In genomic region chrX:139850968-139851367, GRCh38 we compare ENCODE assay signal across 24 cellular contexts.
DNase-seq lines count a peak whose midpoint lies in the region; FAIRE-seq and TF ChIP-seq lines count a peak whose summit lies in the region.
"Had no signal": no experiment of that assay in that cellular context is flagged by ENCODE, and none has a peak within 500 bp of the region (broad histone marks: within the 10 kb centered on the region; RNA-seq: fewer than 3 reads in every experiment).

No MANE protein-coding gene starts in this region.

- TF ChIP-seq POLR2A in H1 (IDR thresholded peaks at IDR 0.05; ENCODE audit: control extremely low read depth in 1 of 2, low read depth in 2 of 2, low read length in 2 of 2) (no peak), GM12891 (IDR thresholded peaks at IDR 0.05; ENCODE audit: low read depth, low read length) (no peak)

- H3K23ac ChIP-seq in H1 (ENCODE audit: insufficient read length) (no peak overlapping the region), neuronal stem cell (ENCODE audit: low read depth, low read length, poor library complexity) (no peak overlapping the region)

- H4K8ac ChIP-seq in H1 (ENCODE audit: extremely low read depth, insufficient read depth, low read length) (no peak overlapping the region), neuronal stem cell (ENCODE audit: low read depth, low read length) (no peak overlapping the region)

- H3K79me2 ChIP-seq in H1 (ENCODE audit: control insufficient read depth in 1 of 2, insufficient read depth in 2 of 2, low read length in 2 of 2): peaks cover 0 to 14% of the 10 kb centered on the region in 2 experiments; a peak in 1 of 4 replicates

- H2BK120ac ChIP-seq in H1 (replicated peaks; ENCODE audit: low read depth, low read length) (no peak overlapping the region), neuronal stem cell (ENCODE audit: low read depth, low read length) (no peak overlapping the region)

- H3K27me3 ChIP-seq in HUES6 (ENCODE audit: control insufficient read depth, insufficient read depth, low read length): no peaks in the 10 kb centered on the region
- no peaks in the 10 kb centered on the region for H3K27me3 ChIP-seq in H1 (replicated peaks in 1 of 4; ENCODE audit: control insufficient read depth in 3 of 4, extremely low read depth in 1 of 4, insufficient read depth in 3 of 4, low read length in 3 of 4)
- H3K27me3 ChIP-seq in neuronal stem cell (ENCODE audit: control insufficient read depth in 3 of 3, insufficient read depth in 3 of 3, low read depth in 1 of 3, low read length in 3 of 3): no peaks in the 10 kb centered on the region
- H3K27me3 ChIP-seq: BE2C, MG63 had no signal

- no peak for FAIRE-seq in H1 (lab: Jason Lieb, UNC)
- FAIRE-seq in GM12891 (lab: Jason Lieb, UNC): no peak
- FAIRE-seq: GM18507 had no signal

- H2AFZ ChIP-seq in H1 (ENCODE audit: low read length): no peak overlapping the region
- H2AFZ ChIP-seq in neuronal stem cell (ENCODE audit: low read length): no peak overlapping the region

- no peak overlapping the region for H3K56ac ChIP-seq in H1 (replicated peaks; ENCODE audit: insufficient read length, low read depth, low read length)

- no peak for TF ChIP-seq RAD21 in H1 (IDR thresholded peaks at IDR 0.05 in 1 of 2, conservative IDR thresholded peaks at IDR 0.05 in 1 of 2; ENCODE audit: low read depth in 2 of 2, low read length in 2 of 2)

- no peak for TF ChIP-seq CTCF in H1 (IDR thresholded peaks at IDR 0.05; ENCODE audit: control extremely low read depth in 1 of 3, insufficient read depth in 1 of 3, low read depth in 1 of 3, low read length in 3 of 3)

- no peak overlapping the region for H2BK15ac ChIP-seq in H1 (ENCODE audit: low read length)
- no peak overlapping the region for H2BK15ac ChIP-seq in neuronal stem cell (ENCODE audit: low read length)

- CTCF ChIA-PET in H1 (lab: Charles Lee; ENCODE audit: partially characterized antibody): interaction anchor here (0.8 to 2.2 kb wide), 3 partner anchors 8 to 107 kb away, joined by 3 to 9 read pairs (median 3); no protein-coding TSS in a partner anchor

- H4K20me1 ChIP-seq in H1 (replicated peaks in 1 of 2; ENCODE audit: control insufficient read depth in 1 of 2, insufficient read depth in 2 of 2, low read length in 2 of 2): no peaks in the 10 kb centered on the region

- no peak overlapping the region for H4K5ac ChIP-seq in H1 (ENCODE audit: insufficient read length, low read depth, low read length)

- H2AK5ac ChIP-seq in H1 (ENCODE audit: low read depth, low read length): 0 out of 2 replicates have a peak overlapping the region, but pooled peaks have one; percentile 13
- no peak overlapping the region for H2AK5ac ChIP-seq in neuronal stem cell (ENCODE audit: low read depth, low read length)

- no peaks in the 10 kb centered on the region for H3K79me1 ChIP-seq in H1 (ENCODE audit: low read depth, low read length)
- peaks cover 2% of the 10 kb centered on the region for H3K79me1 ChIP-seq in neuronal stem cell (ENCODE audit: low read depth, low read length)

- no peak overlapping the region; the same call in 1 of the 2 replicates for H2BK5ac ChIP-seq in H1 (ENCODE audit: low read depth, low read length)
- no peak overlapping the region for H2BK5ac ChIP-seq in neuronal stem cell (ENCODE audit: low read length)

- no peak overlapping the region for H3K4me3 ChIP-seq in HUES6 (ENCODE audit: low read depth, low read length)
- no peak overlapping the region for H3K4me3 ChIP-seq in H1 (ENCODE audit: extremely low read depth in 1 of 4, insufficient read depth in 2 of 4, low read depth in 3 of 4, low read length in 4 of 4)
- no peak overlapping the region for H3K4me3 ChIP-seq in neuronal stem cell (ENCODE audit: low read length in 2 of 2)
- H3K4me3 ChIP-seq: MG63 had no signal

- H3K18ac ChIP-seq in H1 (ENCODE audit: extremely low read depth, low read length) (no peak overlapping the region; the same call in 1 of the 2 replicates), neuronal stem cell (ENCODE audit: low read length) (peak overlapping the region; percentile 27)

- POLR2A ChIA-PET in H1 (lab: Charles Lee; ENCODE audit: partially characterized antibody): interaction anchor here (0.9 to 1.0 kb wide), 2 partner anchors 19 to 83 kb away, joined by 3 to 4 read pairs; partner anchors contain the start of gene ATP11C

- H3K4ac ChIP-seq in H1 (replicated peaks; ENCODE audit: insufficient read length, low read depth, low read length): no peak overlapping the region
- no peak overlapping the region for H3K4ac ChIP-seq in neuronal stem cell (ENCODE audit: low read length)

- no peaks in the 10 kb centered on the region for H3K36me3 ChIP-seq in HUES6 (ENCODE audit: control insufficient read depth, insufficient read depth, low read length)
- no peaks in the 10 kb centered on the region for H3K36me3 ChIP-seq in H1 (ENCODE audit: control insufficient read depth in 2 of 4, insufficient read depth in 4 of 4, low read length in 3 of 4)
- no peaks in the 10 kb centered on the region for H3K36me3 ChIP-seq in neuronal stem cell (replicated peaks in 1 of 2; ENCODE audit: control insufficient read depth in 2 of 2, insufficient read depth in 2 of 2, low read length in 2 of 2)
- H3K36me3 ChIP-seq: BE2C, MG63 had no signal

- no peak overlapping the region for H3K9ac ChIP-seq in HUES6 (ENCODE audit: low read length)
- no peak overlapping the region for H3K9ac ChIP-seq in H1 (replicated peaks in 1 of 4; ENCODE audit: extremely low read depth in 1 of 4, low read depth in 3 of 4, low read length in 3 of 4)
- no peak overlapping the region for H3K9ac ChIP-seq in neuronal stem cell (ENCODE audit: low read depth, low read length, poor library complexity)
- H3K9ac ChIP-seq: SK-N-SH had no signal

- no peaks in the 10 kb centered on the region for H3K23me2 ChIP-seq in H1 (ENCODE audit: low read depth, low read length)

- H4K91ac ChIP-seq in H1 (replicated peaks; ENCODE audit: insufficient read length, low read length) (no peak overlapping the region), neuronal stem cell (ENCODE audit: low read depth, low read length, poor library complexity) (no peak overlapping the region)

- peak overlapping the region; percentile 60; the same call in 1 of the 2 replicates for H2BK12ac ChIP-seq in H1 (ENCODE audit: low read depth, low read length)
- no peak overlapping the region for H2BK12ac ChIP-seq in neuronal stem cell (ENCODE audit: low read length)

- 63% methylated on average over 1 of the region's 2 CpGs; no CpG with 5 or more reads in 1 of the 2 experiments for WGBS in H1 (ENCODE audit: extremely low coverage in 1 of 2, insufficient coverage in 1 of 2, insufficient read length in 1 of 2, insufficient replicate concordance in 2 of 2, low coverage in 1 of 2, low lambda C conversion rate in 2 of 2, missing lambda C conversion rate in 1 of 2), 2 experiments
- WGBS in neuronal stem cell (ENCODE audit: extremely low coverage in 2 of 2, insufficient read length in 2 of 2, insufficient replicate concordance in 1 of 2), 2 donors: no CpG with 5 or more reads among the region's 2 CpGs

- H3K14ac ChIP-seq in H1 (ENCODE audit: insufficient read length): no peak overlapping the region
- no peak overlapping the region for H3K14ac ChIP-seq in neuronal stem cell (ENCODE audit: low read length)

- no peak overlapping the region for H2BK20ac ChIP-seq in H1 (ENCODE audit: low read length)

- TF ChIP-seq EP300 in H1 (IDR thresholded peaks at IDR 0.05; ENCODE audit: borderline replicate concordance in 1 of 2, low read depth in 2 of 2, low read length in 2 of 2): no peak

- H3K4me1 ChIP-seq in HUES6 (ENCODE audit: control insufficient read depth, insufficient read depth, low read length) (peaks cover 48% of the 10 kb centered on the region), H1 (replicated peaks in 1 of 4; ENCODE audit: control insufficient read depth in 3 of 4, insufficient read depth in 4 of 4, low read length in 3 of 4) (peaks cover 1 to 17% (median 7%) of the 10 kb centered on the region in 4 experiments), neuronal stem cell (ENCODE audit: control insufficient read depth in 2 of 2, insufficient read depth in 1 of 2, low read depth in 1 of 2, low read length in 2 of 2) (peaks cover 0 to 6% of the 10 kb centered on the region in 2 donors)
- H3K4me1 ChIP-seq: BE2C had no signal

- peak overlapping the region; percentile 7 to 28; a peak in 1 of 4 replicates for H3K4me2 ChIP-seq in H1 (ENCODE audit: insufficient read depth in 1 of 2, low read depth in 2 of 2, low read length in 2 of 2)
- H3K4me2 ChIP-seq in neuronal stem cell (ENCODE audit: insufficient read depth, low read length, poor library complexity, severe bottlenecking): no peak overlapping the region
- H3K4me2 ChIP-seq: SK-N-SH had no signal

- H3K9me3 ChIP-seq in HUES6 (ENCODE audit: control insufficient read depth, insufficient read depth, low read depth, low read length) (no peaks in the 10 kb centered on the region), H1 (ENCODE audit: insufficient read depth in 2 of 2, low read depth in 1 of 2, low read length in 1 of 2) (no peaks in the 10 kb centered on the region), neuronal stem cell (replicated peaks in 1 of 2; ENCODE audit: control insufficient read depth in 2 of 2, insufficient read depth in 1 of 2, low read depth in 1 of 2, low read length in 2 of 2) (no peaks in the 10 kb centered on the region)
- H3K9me3 ChIP-seq: BE2C, MG63, SK-N-SH had no signal

- peak; percentile 81 for DNase-seq in ELF-1 (ENCODE audit: low read depth, low spot score)
- peak in 1 of 2 experiments; percentile 17 for DNase-seq in H1 (ENCODE audit: low read depth in 1 of 2, low spot score in 2 of 2)
- no peak for DNase-seq in neuronal stem cell (ENCODE audit: low spot score)
- DNase-seq in DMS79 treated with DMSO at 0.1 percent for 48 hours (lab: John Stamatoyannopoulos, UW): no peak
- DNase-seq in GM12891 (ENCODE audit: insufficient read length, low spot score): no peak
- no peak for DNase-seq in activated CD8-positive, alpha-beta memory T cell treated with anti-CD3 and anti-CD28 coated beads, Interleukin-2, amount 50 U/mL, for 48 hours
- DNase-seq: BE2C; CD8-positive, alpha-beta memory T cell; DMS 273 treated with DMSO at 0.1 percent for 48 hours; DND-41; KG1; MG63; NCI-H1105 treated with DMSO at 0.1 percent for 48 hours; NCI-H2029; NCI-H446; NCI-H524 treated with DMSO at 0.1 percent for 48 hours; NCI-H82; NK-92 treated with Interleukin-12 subunit alpha and Interleukin-12 subunit beta, amount 100 ng/mL, for 24 hours; PC-3; SK-N-SH had no signal

- H3K27ac ChIP-seq in HUES6 (ENCODE audit: low read depth, low read length) (0 out of 2 replicates have a peak overlapping the region, but pooled peaks have one; percentile 1), H1 (ENCODE audit: low read depth, low read length) (no peak overlapping the region), neuronal stem cell (replicated peaks; ENCODE audit: low read length) (no peak overlapping the region)
- H3K27ac ChIP-seq: 22Rv1, HL-60 had no signal

TF ChIP-seq in H1, 55 proteins besides CTCF, POLR2A, EP300 and RAD21:
- TF ChIP-seq SIX5 (IDR thresholded peaks at IDR 0.05; ENCODE audit: low read depth, low read length) (no peak), ASH2L (IDR thresholded peaks at IDR 0.05; ENCODE audit: low read length) (no peak), TEAD4 (IDR thresholded peaks at IDR 0.05; ENCODE audit: low read depth, low read length) (peak; percentile 69)

TF ChIP-seq in GM12891, 5 proteins besides CTCF, POLR2A, EP300 and RAD21 (continues in another document):
- TF ChIP-seq TAF1 (IDR thresholded peaks at IDR 0.05; ENCODE audit: low read depth, low read length) (no peak), PAX5 (IDR thresholded peaks at IDR 0.05; ENCODE audit: insufficient read depth, low read length, severe bottlenecking) (no peak)
